In genomic region chr22:19178065-19178658, GRCh38 we compare ENCODE assay signal across 1 cellular context.
TF ChIP-seq lines count a peak whose summit lies in the region.

No MANE protein-coding gene starts in this region.

TF ChIP-seq in HepG2, 621 proteins besides CTCF, POLR2A, EP300 and RAD21 (continued from another document and continues in another):
- TF ChIP-seq ZZZ3 (CRISPR knock-in tag; IDR thresholded peaks at IDR 0.05; ENCODE audit: borderline replicate concordance) (0 out of 2 replicates have a peak, but pooled peaks have one; percentile 53), ZNF335 (CRISPR knock-in tag; IDR thresholded peaks at IDR 0.05) (no peak), ZNF367 (CRISPR knock-in tag; IDR thresholded peaks at IDR 0.05; ENCODE audit: borderline replicate concordance) (0 out of 2 replicates have a peak, but pooled peaks have one; percentile 49), NCOA2 (CRISPR knock-in tag; IDR thresholded peaks at IDR 0.05) (no peak), ZEB1 (IDR thresholded peaks at IDR 0.05; ENCODE audit: insufficient replicate concordance, low read depth) (no peak), ZNF549 (CRISPR knock-in tag; IDR thresholded peaks at IDR 0.05) (no peak), NCOR1 (IDR thresholded peaks at IDR 0.05; ENCODE audit: borderline replicate concordance, low read length) (0 out of 2 replicates have a peak, but pooled peaks have one; percentile 38), PRDM10 (CRISPR knock-in tag; IDR thresholded peaks at IDR 0.05; ENCODE audit: low read depth) (no peak), ASH2L (IDR thresholded peaks at IDR 0.05; ENCODE audit: insufficient read length, low read depth, low read length) (peak; percentile 26), ZNF350 (CRISPR knock-in tag; IDR thresholded peaks at IDR 0.05; ENCODE audit: borderline replicate concordance, low read depth) (no peak; the same call in 1 of the 2 replicates), NR2C2 (CRISPR knock-in tag; IDR thresholded peaks at IDR 0.05; ENCODE audit: borderline replicate concordance) (peak; percentile 45), ATF4 (CRISPR knock-in tag; IDR thresholded peaks at IDR 0.05) (0 out of 4 replicates have a peak, but pooled peaks of 1 of the 2 experiments have one; percentile 12), ZNF558 (CRISPR knock-in tag; IDR thresholded peaks at IDR 0.05; ENCODE audit: borderline replicate concordance) (peak; percentile 27; the same call in 1 of the 2 replicates), ZNF281 (CRISPR knock-in tag; IDR thresholded peaks at IDR 0.05; ENCODE audit: borderline replicate concordance) (peak; percentile 65; the same call in 1 of the 2 replicates), POGK (CRISPR knock-in tag; conservative IDR thresholded peaks at IDR 0.05) (peak; percentile 49), THAP11 (CRISPR knock-in tag; IDR thresholded peaks at IDR 0.05) (peak; percentile 42; the same call in 1 of the 2 replicates), KMT2A (CRISPR knock-in tag; IDR thresholded peaks at IDR 0.05) (0 out of 2 replicates have a peak, but pooled peaks have one; percentile 21), HMGXB4 (CRISPR knock-in tag; IDR thresholded peaks at IDR 0.05; ENCODE audit: borderline replicate concordance in 1 of 2, low read depth in 1 of 2) (0 out of 4 replicates have a peak, but pooled peaks have one; percentile 45 to 54), PAWR (CRISPR knock-in tag; IDR thresholded peaks at IDR 0.05; ENCODE audit: borderline replicate concordance) (0 out of 2 replicates have a peak, but pooled peaks have one; percentile 64), ZBTB8A (CRISPR knock-in tag; IDR thresholded peaks at IDR 0.05; ENCODE audit: borderline replicate concordance, low read depth) (0 out of 2 replicates have a peak, but pooled peaks have one; percentile 23), SRY (CRISPR knock-in tag; IDR thresholded peaks at IDR 0.05) (0 out of 2 replicates have a peak, but pooled peaks have one; percentile 55), FOXC1 (CRISPR knock-in tag; IDR thresholded peaks at IDR 0.05; ENCODE audit: borderline replicate concordance) (peak; percentile 26; the same call in 1 of the 2 replicates), ZNF749 (CRISPR knock-in tag; IDR thresholded peaks at IDR 0.05; ENCODE audit: borderline replicate concordance) (0 out of 2 replicates have a peak, but pooled peaks have one; percentile 15), ETV5 (CRISPR knock-in tag; IDR thresholded peaks at IDR 0.05; ENCODE audit: borderline replicate concordance) (peak; percentile 35; the same call in 1 of the 2 replicates), ZNF136 (CRISPR knock-in tag; IDR thresholded peaks at IDR 0.05; ENCODE audit: low read depth) (no peak), ZSCAN31 (CRISPR knock-in tag; IDR thresholded peaks at IDR 0.05; ENCODE audit: low read depth) (peak; percentile 87), ZNF564 (CRISPR knock-in tag; IDR thresholded peaks at IDR 0.05) (no peak; the same call in 1 of the 2 replicates), ZNF460 (CRISPR knock-in tag; IDR thresholded peaks at IDR 0.05; ENCODE audit: borderline replicate concordance) (no peak), PCBP1 (IDR thresholded peaks at IDR 0.05; ENCODE audit: borderline replicate concordance, low read depth, low read length) (0 out of 2 replicates have a peak, but pooled peaks have one; percentile 25), DNMT3B (CRISPR knock-in tag; conservative IDR thresholded peaks at IDR 0.05) (no peak), DR1 (CRISPR knock-in tag; IDR thresholded peaks at IDR 0.05) (no peak), TCF12 (IDR thresholded peaks at IDR 0.05) (no peak), TCF12 (CRISPR knock-in tag; IDR thresholded peaks at IDR 0.05) (no peak), SALL1 (CRISPR knock-in tag; IDR thresholded peaks at IDR 0.05) (peak; percentile 28; the same call in 1 of the 2 replicates), RNF2 (conservative IDR thresholded peaks at IDR 0.05; ENCODE audit: low read depth) (0 out of 2 replicates have a peak, but pooled peaks have one; percentile 24), AGO1 (IDR thresholded peaks at IDR 0.05; ENCODE audit: low read depth, low read length, poor library complexity, severe bottlenecking) (peak; percentile 14), ZNF646 (CRISPR knock-in tag; IDR thresholded peaks at IDR 0.05) (no peak), NONO (IDR thresholded peaks at IDR 0.05) (no peak), NONO (CRISPR knock-in tag; conservative IDR thresholded peaks at IDR 0.05) (peak; percentile 71), DMTF1 (CRISPR knock-in tag; IDR thresholded peaks at IDR 0.05) (0 out of 2 replicates have a peak, but pooled peaks have one; percentile 54)
